Comparison of ENCODE assay signal across 1 cellular context in genomic region chr3:31980530-31981205, GRCh38.
TF ChIP-seq lines count a peak whose summit lies in the region.

No MANE protein-coding gene starts in this region.

TF ChIP-seq in SK-N-SH treated with all-trans-retinoic acid at 6 μM for 48 hours, 23 proteins besides CTCF, POLR2A, EP300 and RAD21 (continued from another document):
- no peak for TF ChIP-seq TOX (CRISPR knock-in tag; IDR thresholded peaks at IDR 0.05; ENCODE audit: borderline replicate concordance)
- no peak for TF ChIP-seq ZNF70 (CRISPR knock-in tag; IDR thresholded peaks at IDR 0.05)
- TF ChIP-seq RARB (CRISPR knock-in tag; IDR thresholded peaks at IDR 0.05) = no peak
- TF ChIP-seq ZNF565 (CRISPR knock-in tag; conservative IDR thresholded peaks at IDR 0.05; ENCODE audit: low read depth) = no peak
- no peak for TF ChIP-seq PPARA (CRISPR knock-in tag; IDR thresholded peaks at IDR 0.05; ENCODE audit: borderline replicate concordance)
- no peak for TF ChIP-seq ZNF8 (CRISPR knock-in tag; IDR thresholded peaks at IDR 0.05)
- TF ChIP-seq, protein P1, sequence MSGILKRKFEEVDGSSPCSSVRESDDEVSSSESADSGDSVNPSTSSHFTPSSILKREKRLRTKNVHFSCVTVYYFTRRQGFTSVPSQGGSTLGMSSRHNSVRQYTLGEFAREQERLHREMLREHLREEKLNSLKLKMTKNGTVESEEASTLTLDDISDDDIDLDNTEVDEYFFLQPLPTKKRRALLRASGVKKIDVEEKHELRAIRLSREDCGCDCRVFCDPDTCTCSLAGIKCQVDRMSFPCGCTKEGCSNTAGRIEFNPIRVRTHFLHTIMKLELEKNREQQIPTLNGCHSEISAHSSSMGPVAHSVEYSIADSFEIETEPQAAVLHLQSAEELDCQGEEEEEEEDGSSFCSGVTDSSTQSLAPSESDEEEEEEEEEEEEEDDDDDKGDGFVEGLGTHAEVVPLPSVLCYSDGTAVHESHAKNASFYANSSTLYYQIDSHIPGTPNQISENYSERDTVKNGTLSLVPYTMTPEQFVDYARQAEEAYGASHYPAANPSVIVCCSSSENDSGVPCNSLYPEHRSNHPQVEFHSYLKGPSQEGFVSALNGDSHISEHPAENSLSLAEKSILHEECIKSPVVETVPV (CRISPR knock-in tag; IDR thresholded peaks at IDR 0.05) = no peak
- TF ChIP-seq CSDC2 (CRISPR knock-in tag; IDR thresholded peaks at IDR 0.05) = no peak
- TF ChIP-seq ZFP3 (CRISPR knock-in tag; IDR thresholded peaks at IDR 0.05) = no peak
- TF ChIP-seq, protein P2, sequence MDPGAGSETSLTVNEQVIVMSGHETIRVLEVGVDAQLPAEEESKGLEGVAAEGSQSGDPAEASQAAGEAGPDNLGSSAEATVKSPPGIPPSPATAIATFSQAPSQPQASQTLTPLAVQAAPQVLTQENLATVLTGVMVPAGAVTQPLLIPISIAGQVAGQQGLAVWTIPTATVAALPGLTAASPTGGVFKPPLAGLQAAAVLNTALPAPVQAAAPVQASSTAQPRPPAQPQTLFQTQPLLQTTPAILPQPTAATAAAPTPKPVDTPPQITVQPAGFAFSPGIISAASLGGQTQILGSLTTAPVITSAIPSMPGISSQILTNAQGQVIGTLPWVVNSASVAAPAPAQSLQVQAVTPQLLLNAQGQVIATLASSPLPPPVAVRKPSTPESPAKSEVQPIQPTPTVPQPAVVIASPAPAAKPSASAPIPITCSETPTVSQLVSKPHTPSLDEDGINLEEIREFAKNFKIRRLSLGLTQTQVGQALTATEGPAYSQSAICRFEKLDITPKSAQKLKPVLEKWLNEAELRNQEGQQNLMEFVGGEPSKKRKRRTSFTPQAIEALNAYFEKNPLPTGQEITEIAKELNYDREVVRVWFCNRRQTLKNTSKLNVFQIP (CRISPR knock-in tag; IDR thresholded peaks at IDR 0.05; ENCODE audit: borderline replicate concordance, low read depth) = no peak
- TF ChIP-seq GLIS3 (CRISPR knock-in tag; IDR thresholded peaks at IDR 0.05) = no peak
- no peak for TF ChIP-seq TCF4 (CRISPR knock-in tag; IDR thresholded peaks at IDR 0.05; ENCODE audit: borderline replicate concordance)
- TF ChIP-seq ZC3H10 (CRISPR knock-in tag; IDR thresholded peaks at IDR 0.05) = no peak
- no peak for TF ChIP-seq ZFP30 (CRISPR knock-in tag; IDR thresholded peaks at IDR 0.05)
- no peak for TF ChIP-seq ARNTL (CRISPR knock-in tag; IDR thresholded peaks at IDR 0.05; ENCODE audit: borderline replicate concordance, low read depth)
TF ChIP-seq in SK-N-SH treated with all-trans-retinoic acid at 6 μM for 48 hours: peak in this region for 0.
